1 cellular context compared by ENCODE assay signal in genomic region chr1:70487910-70488665, GRCh38.
TF ChIP-seq lines count a peak whose summit lies in the region.

No MANE protein-coding gene starts in this region.

TF ChIP-seq in K562, 482 proteins besides CTCF, POLR2A, EP300 and RAD21 (continued from another document):
- no peak for TF ChIP-seq ZNF347 (CRISPR knock-in tag; IDR thresholded peaks at IDR 0.05; ENCODE audit: low read depth)
- 0 out of 2 replicates have a peak, but pooled peaks have one; percentile 21 for TF ChIP-seq ZNF740 (CRISPR knock-in tag; IDR thresholded peaks at IDR 0.05)
- TF ChIP-seq ZNF740 (tag; IDR thresholded peaks at IDR 0.05): no peak
- no peak for TF ChIP-seq CBFA2T2 (conservative IDR thresholded peaks at IDR 0.05)
- no peak for TF ChIP-seq SMAD3 (CRISPR knock-in tag; conservative IDR thresholded peaks at IDR 0.05)
- no peak for TF ChIP-seq MCM7 (IDR thresholded peaks at IDR 0.05)
- peak; percentile 57; the same call in 1 of the 2 replicates for TF ChIP-seq ARID2 (IDR thresholded peaks at IDR 0.05)
- TF ChIP-seq ZNF280B (CRISPR knock-in tag; IDR thresholded peaks at IDR 0.05): no peak
- TF ChIP-seq HDAC2 (IDR thresholded peaks at IDR 0.05): no peak
- no peak for TF ChIP-seq BRCA1 (IDR thresholded peaks at IDR 0.05)
- no peak for TF ChIP-seq BRCA1 (CRISPR knock-in tag; IDR thresholded peaks at IDR 0.05)
- TF ChIP-seq YBX1 (IDR thresholded peaks at IDR 0.05): no peak
- TF ChIP-seq ZNF444 (CRISPR knock-in tag; IDR thresholded peaks at IDR 0.05): no peak
- TF ChIP-seq STAG1 (CRISPR knock-in tag; IDR thresholded peaks at IDR 0.05; ENCODE audit: borderline replicate concordance): peak; percentile 40; the same call in 1 of the 2 replicates
- 0 out of 2 replicates have a peak, but pooled peaks have one; percentile 37 for TF ChIP-seq KLF16 (IDR thresholded peaks at IDR 0.05)
- peak; percentile 90 for TF ChIP-seq DEAF1 (CRISPR knock-in tag; IDR thresholded peaks at IDR 0.05)
- no peak for TF ChIP-seq NCOR1 (IDR thresholded peaks at IDR 0.05)
- no peak for TF ChIP-seq CCNT2 (IDR thresholded peaks at IDR 0.05; ENCODE audit: borderline replicate concordance, extremely low read depth, insufficient read length, low read depth, low read length)
- TF ChIP-seq MITF (IDR thresholded peaks at IDR 0.05): no peak
- no peak for TF ChIP-seq ZNF311 (CRISPR knock-in tag; IDR thresholded peaks at IDR 0.05)
- TF ChIP-seq NFE2L1 (tag; IDR thresholded peaks at IDR 0.05; ENCODE audit: borderline replicate concordance, low read depth): no peak
- TF ChIP-seq USF2 (CRISPR knock-in tag; IDR thresholded peaks at IDR 0.05): no peak
- TF ChIP-seq CC2D1A (IDR thresholded peaks at IDR 0.05): peak; percentile 56; the same call in 1 of the 2 replicates
- TF ChIP-seq JUN (IDR thresholded peaks at IDR 0.05; ENCODE audit: borderline replicate concordance, low read depth, low read length): no peak
- TF ChIP-seq JUN (CRISPR knock-in tag; IDR thresholded peaks at IDR 0.05; ENCODE audit: borderline replicate concordance): no peak
- TF ChIP-seq ZNF445 (CRISPR knock-in tag; IDR thresholded peaks at IDR 0.05; ENCODE audit: low read depth): no peak
- TF ChIP-seq MAFG (tag; conservative IDR thresholded peaks at IDR 0.05): no peak
- peak; percentile 85 for TF ChIP-seq SMC3 (conservative IDR thresholded peaks at IDR 0.05; ENCODE audit: insufficient read depth, low read depth, low read length)
- TF ChIP-seq ZNF197 (CRISPR knock-in tag; IDR thresholded peaks at IDR 0.05; ENCODE audit: low read depth): no peak
- TF ChIP-seq RHOXF2B (CRISPR knock-in tag; conservative IDR thresholded peaks at IDR 0.05): no peak
- no peak for TF ChIP-seq U2AF2 (optimal IDR thresholded peaks at IDR 0.05; ENCODE audit: low read depth, low read length)
- TF ChIP-seq RCOR1 (IDR thresholded peaks at IDR 0.05; ENCODE audit: borderline replicate concordance in 1 of 2, low read depth in 2 of 2, low read length in 2 of 2): peak in 1 of 2 experiments; percentile 25; a peak in 1 of 4 replicates
